Comparison of ENCODE assay signal across 27 cellular contexts in the genomic region with DNA sequence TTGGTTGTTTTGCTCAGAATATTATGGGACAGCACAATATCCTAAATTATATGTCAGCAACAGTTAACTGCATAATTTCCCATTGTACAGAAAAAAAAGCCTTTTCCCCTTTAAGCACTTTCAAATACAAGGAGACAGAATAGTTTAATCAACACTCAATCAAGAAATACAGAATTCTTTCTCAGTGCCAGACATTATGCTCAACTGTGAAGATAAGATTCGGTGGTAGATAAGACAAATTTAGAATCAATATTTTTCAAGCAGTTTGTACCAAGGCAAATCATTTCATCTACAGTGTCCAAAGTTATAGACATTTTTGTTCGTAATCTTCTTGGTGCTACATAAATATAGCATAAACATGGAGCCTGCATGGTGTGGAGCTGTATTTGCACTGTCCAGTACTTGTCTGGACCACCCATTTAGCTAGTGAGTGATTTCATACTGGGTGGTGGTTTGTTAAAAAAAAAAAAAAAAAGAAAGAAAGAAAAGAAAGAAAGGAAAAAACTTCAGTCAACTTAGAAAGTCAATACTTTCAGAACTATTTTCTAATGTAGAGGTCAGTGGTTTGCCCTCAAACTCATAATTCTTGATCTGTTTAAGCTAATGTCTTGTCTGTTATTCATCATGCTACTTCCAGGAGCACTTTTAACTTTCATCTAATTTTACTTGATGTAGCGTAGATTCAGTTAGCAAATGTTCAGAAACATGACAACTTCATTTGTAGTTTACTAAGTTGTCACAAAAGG.
"Had no signal": no experiment of that assay in that cellular context is flagged by ENCODE, and none has a peak within 500 bp of the region (broad histone marks: within the 10 kb centered on the region; RNA-seq: fewer than 3 reads in every experiment).

No MANE protein-coding gene starts in this region.

- FAIRE-seq: TTC549 had no signal

- H3K9me3 ChIP-seq: MG63 had no signal

- H3K27me3 ChIP-seq: MG63 had no signal

- DNase-seq: activated B cell treated with CpG ODN at 0.5 μM for 24 hours; activated CD4-positive, alpha-beta T cell treated with anti-CD3 and anti-CD28 coated beads for 1 hour; activated CD4-positive, alpha-beta T cell treated with anti-CD3 and anti-CD28 coated beads, Interleukin-2, amount 10 ng/mL, durations not matched to agents 24 days and 14 days; activated CD4-positive, alpha-beta T cell treated with anti-CD3 and anti-CD28 coated beads, Interleukin-2, amount 50 U/mL, for 48 hours; activated effector memory CD4-positive, alpha-beta T cell treated with anti-CD3 and anti-CD28 coated beads, Interleukin-2, amount 50 U/mL, for 16 hours; activated naive CD4-positive, alpha-beta T cell treated with Interleukin-2 at 50 U/mL for 16 hours; activated naive CD8-positive, alpha-beta T cell treated with anti-CD3 and anti-CD28 coated beads, Interleukin-2, amount 50 U/mL, for 24 hours; activated T-cell treated with anti-CD3 and anti-CD28 coated beads, Interleukin-2, amount 50 U/mL, for 4 hours; amygdala; cerebellar nuclear complex; MG63; MV-4-11; NCI-H1092 treated with DMSO at 0.1 percent for 48 hours; NCI-H1436; NCI-H187 treated with DMSO at 0.1 percent for 48 hours; NCI-H2081 treated with DMSO at 0.1 percent for 48 hours; NCI-H446; NCI-H524 treated with DMSO at 0.1 percent for 48 hours; NCI-H82; RPMI8226; T-cell; T-helper 2 cell; T1000 had no signal

- H3K36me3 ChIP-seq: MG63 had no signal

- H3K4me3 ChIP-seq: MG63 had no signal

- ATAC-seq: activated naive CD4-positive, alpha-beta T cell treated with anti-CD3 and anti-CD28 coated beads, Interleukin-2, amount 50 U/mL, for 72 hours; activated naive CD8-positive, alpha-beta T cell treated with anti-CD3 and anti-CD28 coated beads, Interleukin-2, amount 50 U/mL, for 24 hours; activated T-cell treated with anti-CD3 and anti-CD28 coated beads, Interleukin-2, amount 50 U/mL, for 4 hours; Panc1; Right ventricle myocardium inferior; T-cell had no signal
